Comparison of ENCODE assay signal across 1 cellular context in the genomic region with DNA sequence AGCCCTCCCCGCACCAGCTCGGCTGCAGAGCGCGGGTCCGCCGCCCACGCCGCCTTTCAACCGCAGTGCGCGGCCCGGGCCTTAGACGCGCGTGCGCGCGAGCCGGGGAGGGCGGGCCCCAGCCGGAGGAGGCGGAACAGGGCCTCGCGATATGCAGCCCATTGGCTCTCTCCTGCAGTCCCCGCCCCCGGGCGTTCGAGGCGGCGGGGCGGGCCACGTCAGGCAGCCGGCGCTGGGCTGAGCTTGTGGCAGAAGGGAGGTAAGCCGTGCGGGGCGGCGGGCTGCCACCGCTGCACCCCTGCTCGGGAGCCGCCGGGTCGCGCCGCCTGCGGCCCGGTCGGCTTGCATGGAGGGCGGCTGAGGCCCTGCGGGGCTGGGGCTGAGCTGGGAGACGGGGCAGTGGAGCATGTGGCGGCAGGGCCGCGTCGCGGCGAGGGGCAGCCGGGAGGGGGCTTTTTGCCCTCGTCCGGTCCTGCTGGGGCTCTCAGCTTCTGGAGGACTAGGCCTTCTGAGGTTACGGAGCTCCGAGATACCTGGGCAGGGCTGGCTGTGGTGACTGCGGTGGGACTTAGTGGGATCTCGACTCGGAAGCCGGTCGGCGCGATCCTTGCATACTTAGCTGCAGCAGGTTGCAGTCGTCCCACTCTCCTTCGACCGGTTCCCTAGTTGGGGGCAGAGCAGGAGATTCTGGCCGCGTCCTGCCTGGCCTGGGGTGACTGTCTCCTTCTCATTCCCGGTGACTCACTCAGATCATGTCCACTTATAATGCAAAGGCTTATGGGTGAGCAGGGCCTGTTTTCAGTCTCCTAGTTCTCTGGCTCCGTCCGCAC.
A peak's percentile ranks its signal among the peaks of the same experiment; 100 is the strongest.
TF ChIP-seq lines count a peak whose summit lies in the region.

A gene with protein sequence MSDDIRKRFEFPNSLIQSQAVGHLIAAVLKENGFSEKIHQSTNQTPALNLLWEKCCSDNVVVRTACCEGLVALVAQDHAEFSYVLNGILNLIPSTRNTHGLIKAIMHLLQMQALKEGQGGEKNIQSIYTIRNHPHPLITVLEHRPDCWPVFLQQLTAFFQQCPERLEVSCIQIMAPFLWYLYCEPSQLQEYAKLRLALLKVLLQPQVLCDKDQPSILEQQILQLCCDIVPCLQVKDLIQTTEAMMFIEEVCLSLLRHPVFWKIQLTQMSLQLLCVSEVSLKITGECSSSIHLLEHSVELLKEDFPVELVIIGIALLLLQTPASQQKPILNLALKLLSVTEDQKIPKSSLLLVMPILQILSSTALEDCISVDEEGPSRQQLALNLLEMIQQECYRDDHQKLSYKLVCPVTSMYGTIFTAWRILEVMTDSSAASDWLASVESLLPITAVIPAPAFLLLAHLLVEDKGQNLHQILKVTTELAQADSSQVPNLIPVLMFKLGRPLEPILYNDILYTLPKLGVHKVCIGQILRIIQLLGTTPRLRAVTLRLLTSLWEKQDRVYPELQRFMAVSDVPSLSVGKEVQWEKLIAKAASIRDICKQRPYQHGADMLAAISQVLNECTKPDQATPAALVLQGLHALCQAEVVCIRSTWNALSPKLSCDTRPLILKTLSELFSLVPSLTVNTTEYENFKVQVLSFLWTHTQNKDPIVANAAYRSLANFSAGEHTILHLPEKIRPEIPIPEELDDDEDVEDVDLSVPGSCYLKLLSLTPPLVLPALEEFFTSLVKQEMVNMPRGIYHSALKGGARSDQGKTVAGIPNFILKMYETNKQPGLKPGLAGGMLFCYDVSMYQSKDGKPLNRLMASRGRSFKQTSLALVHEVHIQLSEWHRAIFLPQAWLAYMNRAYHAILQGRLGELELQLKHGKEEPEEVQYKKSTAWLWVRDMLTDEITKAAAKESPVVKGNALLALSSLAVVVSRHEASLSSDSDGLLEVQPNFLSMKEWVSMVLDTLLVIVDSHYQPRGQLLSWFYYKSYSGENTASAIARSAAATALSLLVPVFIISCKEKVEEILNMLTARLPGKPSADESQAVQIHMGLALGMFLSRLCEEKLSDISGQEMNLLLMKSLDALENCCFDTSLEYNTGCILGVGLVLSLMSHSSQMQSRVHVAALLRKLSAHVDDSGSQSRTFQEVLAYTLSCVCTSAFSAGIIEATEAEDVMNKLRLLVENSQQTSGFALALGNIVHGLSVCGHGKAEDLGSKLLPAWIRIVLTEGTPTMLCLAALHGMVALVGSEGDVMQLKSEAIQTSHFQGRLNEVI (N-terminal part only) (plus strand): TSS at position 225 of the 830 bp plus-strand sequence. CDS start 31,095 bp downstream, outside the sequence.

TF ChIP-seq in HepG2, 621 proteins besides CTCF, POLR2A, EP300 and RAD21 (continued from another document and continues in another):
- TF ChIP-seq, protein P1, sequence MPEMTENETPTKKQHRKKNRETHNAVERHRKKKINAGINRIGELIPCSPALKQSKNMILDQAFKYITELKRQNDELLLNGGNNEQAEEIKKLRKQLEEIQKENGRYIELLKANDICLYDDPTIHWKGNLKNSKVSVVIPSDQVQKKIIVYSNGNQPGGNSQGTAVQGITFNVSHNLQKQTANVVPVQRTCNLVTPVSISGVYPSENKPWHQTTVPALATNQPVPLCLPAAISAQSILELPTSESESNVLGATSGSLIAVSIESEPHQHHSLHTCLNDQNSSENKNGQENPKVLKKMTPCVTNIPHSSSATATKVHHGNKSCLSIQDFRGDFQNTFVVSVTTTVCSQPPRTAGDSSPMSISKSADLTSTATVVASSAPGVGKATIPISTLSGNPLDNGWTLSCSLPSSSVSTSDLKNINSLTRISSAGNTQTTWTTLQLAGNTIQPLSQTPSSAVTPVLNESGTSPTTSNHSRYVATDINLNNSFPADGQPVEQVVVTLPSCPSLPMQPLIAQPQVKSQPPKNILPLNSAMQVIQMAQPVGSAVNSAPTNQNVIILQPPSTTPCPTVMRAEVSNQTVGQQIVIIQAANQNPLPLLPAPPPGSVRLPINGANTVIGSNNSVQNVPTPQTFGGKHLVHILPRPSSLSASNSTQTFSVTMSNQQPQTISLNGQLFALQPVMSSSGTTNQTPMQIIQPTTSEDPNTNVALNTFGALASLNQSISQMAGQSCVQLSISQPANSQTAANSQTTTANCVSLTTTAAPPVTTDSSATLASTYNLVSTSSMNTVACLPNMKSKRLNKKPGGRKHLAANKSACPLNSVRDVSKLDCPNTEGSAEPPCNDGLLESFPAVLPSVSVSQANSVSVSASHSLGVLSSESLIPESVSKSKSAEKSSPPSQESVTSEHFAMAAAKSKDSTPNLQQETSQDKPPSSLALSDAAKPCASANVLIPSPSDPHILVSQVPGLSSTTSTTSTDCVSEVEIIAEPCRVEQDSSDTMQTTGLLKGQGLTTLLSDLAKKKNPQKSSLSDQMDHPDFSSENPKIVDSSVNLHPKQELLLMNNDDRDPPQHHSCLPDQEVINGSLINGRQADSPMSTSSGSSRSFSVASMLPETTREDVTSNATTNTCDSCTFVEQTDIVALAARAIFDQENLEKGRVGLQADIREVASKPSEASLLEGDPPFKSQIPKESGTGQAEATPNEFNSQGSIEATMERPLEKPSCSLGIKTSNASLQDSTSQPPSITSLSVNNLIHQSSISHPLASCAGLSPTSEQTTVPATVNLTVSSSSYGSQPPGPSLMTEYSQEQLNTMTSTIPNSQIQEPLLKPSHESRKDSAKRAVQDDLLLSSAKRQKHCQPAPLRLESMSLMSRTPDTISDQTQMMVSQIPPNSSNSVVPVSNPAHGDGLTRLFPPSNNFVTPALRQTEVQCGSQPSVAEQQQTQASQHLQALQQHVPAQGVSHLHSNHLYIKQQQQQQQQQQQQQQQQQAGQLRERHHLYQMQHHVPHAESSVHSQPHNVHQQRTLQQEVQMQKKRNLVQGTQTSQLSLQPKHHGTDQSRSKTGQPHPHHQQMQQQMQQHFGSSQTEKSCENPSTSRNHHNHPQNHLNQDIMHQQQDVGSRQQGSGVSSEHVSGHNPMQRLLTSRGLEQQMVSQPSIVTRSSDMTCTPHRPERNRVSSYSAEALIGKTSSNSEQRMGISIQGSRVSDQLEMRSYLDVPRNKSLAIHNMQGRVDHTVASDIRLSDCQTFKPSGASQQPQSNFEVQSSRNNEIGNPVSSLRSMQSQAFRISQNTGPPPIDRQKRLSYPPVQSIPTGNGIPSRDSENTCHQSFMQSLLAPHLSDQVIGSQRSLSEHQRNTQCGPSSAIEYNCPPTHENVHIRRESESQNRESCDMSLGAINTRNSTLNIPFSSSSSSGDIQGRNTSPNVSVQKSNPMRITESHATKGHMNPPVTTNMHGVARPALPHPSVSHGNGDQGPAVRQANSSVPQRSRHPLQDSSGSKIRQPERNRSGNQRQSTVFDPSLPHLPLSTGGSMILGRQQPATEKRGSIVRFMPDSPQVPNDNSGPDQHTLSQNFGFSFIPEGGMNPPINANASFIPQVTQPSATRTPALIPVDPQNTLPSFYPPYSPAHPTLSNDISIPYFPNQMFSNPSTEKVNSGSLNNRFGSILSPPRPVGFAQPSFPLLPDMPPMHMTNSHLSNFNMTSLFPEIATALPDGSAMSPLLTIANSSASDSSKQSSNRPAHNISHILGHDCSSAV (CRISPR knock-in tag; IDR thresholded peaks at IDR 0.05; ENCODE audit: borderline replicate concordance), result peak; percentile 92; the same call in 1 of the 2 replicates
- TF ChIP-seq RARG (CRISPR knock-in tag; IDR thresholded peaks at IDR 0.05; ENCODE audit: low read depth), result no peak
- TF ChIP-seq, protein P2, sequence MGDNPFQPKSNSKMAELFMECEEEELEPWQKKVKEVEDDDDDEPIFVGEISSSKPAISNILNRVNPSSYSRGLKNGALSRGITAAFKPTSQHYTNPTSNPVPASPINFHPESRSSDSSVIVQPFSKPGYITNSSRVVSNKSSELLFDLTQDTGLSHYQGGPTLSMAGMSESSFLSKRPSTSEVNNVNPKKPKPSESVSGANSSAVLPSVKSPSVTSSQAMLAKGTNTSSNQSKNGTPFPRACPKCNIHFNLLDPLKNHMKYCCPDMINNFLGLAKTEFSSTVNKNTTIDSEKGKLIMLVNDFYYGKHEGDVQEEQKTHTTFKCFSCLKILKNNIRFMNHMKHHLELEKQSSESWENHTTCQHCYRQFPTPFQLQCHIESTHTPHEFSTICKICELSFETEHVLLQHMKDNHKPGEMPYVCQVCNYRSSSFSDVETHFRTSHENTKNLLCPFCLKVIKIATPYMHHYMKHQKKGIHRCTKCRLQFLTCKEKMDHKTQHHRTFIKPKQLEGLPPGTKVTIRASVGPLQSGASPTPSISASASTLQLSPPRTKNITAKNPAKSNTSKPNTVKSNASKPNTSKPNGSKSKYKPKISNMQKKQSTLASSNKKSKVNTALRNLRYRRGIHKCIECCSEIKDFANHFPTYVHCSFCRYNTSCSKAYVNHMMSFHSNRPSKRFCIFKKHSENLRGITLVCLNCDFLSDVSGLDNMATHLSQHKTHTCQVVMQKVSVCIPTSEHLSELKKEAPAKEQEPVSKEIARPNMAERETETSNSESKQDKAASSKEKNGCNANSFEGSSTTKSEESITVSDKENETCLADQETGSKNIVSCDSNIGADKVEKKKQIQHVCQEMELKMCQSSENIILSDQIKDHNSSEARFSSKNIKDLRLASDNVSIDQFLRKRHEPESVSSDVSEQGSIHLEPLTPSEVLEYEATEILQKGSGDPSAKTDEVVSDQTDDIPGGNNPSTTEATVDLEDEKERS (CRISPR knock-in tag; IDR thresholded peaks at IDR 0.05), result no peak
- 0 out of 2 replicates have a peak, but pooled peaks have one; percentile 26 for TF ChIP-seq RXRA (CRISPR knock-in tag; IDR thresholded peaks at IDR 0.05)
- 0 out of 2 replicates have a peak, but pooled peaks have one; percentile 19 for TF ChIP-seq ZNF317 (CRISPR knock-in tag; IDR thresholded peaks at IDR 0.05)
- 0 out of 2 replicates have a peak, but pooled peaks have one; percentile 75 for TF ChIP-seq ZNF329 (CRISPR knock-in tag; IDR thresholded peaks at IDR 0.05; ENCODE audit: low read depth)
- TF ChIP-seq SPEN (CRISPR knock-in tag; IDR thresholded peaks at IDR 0.05; ENCODE audit: low read depth), result peak; percentile 35; the same call in 1 of the 2 replicates
- TF ChIP-seq, protein P3, sequence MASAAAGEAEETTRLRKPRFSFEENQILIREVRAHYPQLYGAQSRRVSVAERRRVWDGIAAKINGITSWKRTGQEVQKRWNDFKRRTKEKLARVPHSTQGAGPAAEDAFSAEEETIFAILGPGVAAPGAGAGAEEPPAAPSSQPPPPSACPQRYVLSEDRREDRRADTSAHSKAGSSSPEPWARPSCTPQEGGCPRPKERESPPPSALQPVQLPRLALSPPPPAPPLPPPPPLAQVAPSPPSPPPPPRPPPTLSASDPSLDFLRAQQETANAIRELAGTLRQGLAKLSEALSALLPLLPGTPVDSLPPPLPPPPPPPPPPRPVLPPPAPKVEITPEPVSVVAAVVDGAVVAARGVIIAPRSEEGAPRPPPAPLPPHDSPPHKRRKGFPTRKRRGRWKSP (CRISPR knock-in tag; IDR thresholded peaks at IDR 0.05), result peak; percentile 74
- TF ChIP-seq ONECUT2 (CRISPR knock-in tag; IDR thresholded peaks at IDR 0.05), result no peak
- peak; percentile 45; the same call in 1 of the 2 replicates for TF ChIP-seq FOSL1 (CRISPR knock-in tag; IDR thresholded peaks at IDR 0.05; ENCODE audit: borderline replicate concordance)
- peak; percentile 52; the same call in 1 of the 2 replicates for TF ChIP-seq HOXA5 (CRISPR knock-in tag; IDR thresholded peaks at IDR 0.05)
- TF ChIP-seq, protein P4, sequence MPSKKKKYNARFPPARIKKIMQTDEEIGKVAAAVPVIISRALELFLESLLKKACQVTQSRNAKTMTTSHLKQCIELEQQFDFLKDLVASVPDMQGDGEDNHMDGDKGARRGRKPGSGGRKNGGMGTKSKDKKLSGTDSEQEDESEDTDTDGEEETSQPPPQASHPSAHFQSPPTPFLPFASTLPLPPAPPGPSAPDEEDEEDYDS (CRISPR knock-in tag; IDR thresholded peaks at IDR 0.05), result peak; percentile 87
- no peak for TF ChIP-seq ZNF441 (CRISPR knock-in tag; IDR thresholded peaks at IDR 0.05; ENCODE audit: borderline replicate concordance)
- TF ChIP-seq SRSF9 (IDR thresholded peaks at IDR 0.05; ENCODE audit: borderline replicate concordance, insufficient read depth, low read depth, low read length, poor library complexity, severe bottlenecking), result no peak
- 0 out of 2 replicates have a peak, but pooled peaks have one; percentile 37 for TF ChIP-seq ZNF335 (CRISPR knock-in tag; IDR thresholded peaks at IDR 0.05)
- TF ChIP-seq, protein P5, sequence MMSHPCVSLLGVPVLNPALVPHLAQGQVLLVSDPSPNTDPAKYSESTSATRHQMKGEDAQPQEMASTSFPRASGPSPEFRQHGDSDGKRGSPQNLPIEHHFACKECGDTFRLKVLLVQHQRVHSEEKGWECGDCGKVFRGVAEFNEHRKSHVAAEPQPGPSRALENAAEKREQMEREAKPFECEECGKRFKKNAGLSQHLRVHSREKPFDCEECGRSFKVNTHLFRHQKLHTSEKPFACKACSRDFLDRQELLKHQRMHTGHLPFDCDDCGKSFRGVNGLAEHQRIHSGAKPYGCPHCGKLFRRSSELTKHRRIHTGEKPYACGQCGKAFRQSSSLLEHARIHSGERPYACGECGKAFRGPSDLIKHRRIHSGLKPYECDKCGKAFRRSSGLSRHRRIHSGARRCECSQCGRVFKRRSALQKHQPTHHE (CRISPR knock-in tag; IDR thresholded peaks at IDR 0.05; ENCODE audit: borderline replicate concordance), result 0 out of 2 replicates have a peak, but pooled peaks have one; percentile 67
- no peak for TF ChIP-seq SNRNP70 (IDR thresholded peaks at IDR 0.05; ENCODE audit: low read depth, low read length)
- peak; percentile 23; the same call in 1 of the 2 replicates for TF ChIP-seq FOXO1 (CRISPR knock-in tag; IDR thresholded peaks at IDR 0.05)
- peak; percentile 40 for TF ChIP-seq TEAD3 (CRISPR knock-in tag; optimal IDR thresholded peaks at IDR 0.05; ENCODE audit: borderline replicate concordance)
- no peak for TF ChIP-seq ZSCAN12 (CRISPR knock-in tag; IDR thresholded peaks at IDR 0.05)
- TF ChIP-seq, protein P6, sequence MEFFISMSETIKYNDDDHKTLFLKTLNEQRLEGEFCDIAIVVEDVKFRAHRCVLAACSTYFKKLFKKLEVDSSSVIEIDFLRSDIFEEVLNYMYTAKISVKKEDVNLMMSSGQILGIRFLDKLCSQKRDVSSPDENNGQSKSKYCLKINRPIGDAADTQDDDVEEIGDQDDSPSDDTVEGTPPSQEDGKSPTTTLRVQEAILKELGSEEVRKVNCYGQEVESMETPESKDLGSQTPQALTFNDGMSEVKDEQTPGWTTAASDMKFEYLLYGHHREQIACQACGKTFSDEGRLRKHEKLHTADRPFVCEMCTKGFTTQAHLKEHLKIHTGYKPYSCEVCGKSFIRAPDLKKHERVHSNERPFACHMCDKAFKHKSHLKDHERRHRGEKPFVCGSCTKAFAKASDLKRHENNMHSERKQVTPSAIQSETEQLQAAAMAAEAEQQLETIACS (CRISPR knock-in tag; IDR thresholded peaks at IDR 0.05), result peak; percentile 92
- TF ChIP-seq ZNF724P (CRISPR knock-in tag; IDR thresholded peaks at IDR 0.05; ENCODE audit: borderline replicate concordance), result 0 out of 2 replicates have a peak, but pooled peaks have one; percentile 61
- peak; percentile 78; the same call in 1 of the 2 replicates for TF ChIP-seq GABPB1 (CRISPR knock-in tag; IDR thresholded peaks at IDR 0.05)
- no peak for TF ChIP-seq PAF1 (CRISPR knock-in tag; IDR thresholded peaks at IDR 0.05)
- peak; percentile 72 for TF ChIP-seq NFYC (CRISPR knock-in tag; IDR thresholded peaks at IDR 0.05)
- TF ChIP-seq, protein P7, sequence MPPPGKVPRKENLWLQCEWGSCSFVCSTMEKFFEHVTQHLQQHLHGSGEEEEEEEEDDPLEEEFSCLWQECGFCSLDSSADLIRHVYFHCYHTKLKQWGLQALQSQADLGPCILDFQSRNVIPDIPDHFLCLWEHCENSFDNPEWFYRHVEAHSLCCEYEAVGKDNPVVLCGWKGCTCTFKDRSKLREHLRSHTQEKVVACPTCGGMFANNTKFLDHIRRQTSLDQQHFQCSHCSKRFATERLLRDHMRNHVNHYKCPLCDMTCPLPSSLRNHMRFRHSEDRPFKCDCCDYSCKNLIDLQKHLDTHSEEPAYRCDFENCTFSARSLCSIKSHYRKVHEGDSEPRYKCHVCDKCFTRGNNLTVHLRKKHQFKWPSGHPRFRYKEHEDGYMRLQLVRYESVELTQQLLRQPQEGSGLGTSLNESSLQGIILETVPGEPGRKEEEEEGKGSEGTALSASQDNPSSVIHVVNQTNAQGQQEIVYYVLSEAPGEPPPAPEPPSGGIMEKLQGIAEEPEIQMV (CRISPR knock-in tag; IDR thresholded peaks at IDR 0.05; ENCODE audit: low read depth), result peak; percentile 69
- TF ChIP-seq GATAD1 (CRISPR knock-in tag; IDR thresholded peaks at IDR 0.05), result peak; percentile 36; the same call in 1 of the 2 replicates
- no peak for TF ChIP-seq REL (CRISPR knock-in tag; conservative IDR thresholded peaks at IDR 0.05)
- peak; percentile 53; the same call in 1 of the 2 replicates for TF ChIP-seq ZNF343 (CRISPR knock-in tag; IDR thresholded peaks at IDR 0.05)
